ENCODE assay signal across 15 cellular contexts in the genomic region with DNA sequence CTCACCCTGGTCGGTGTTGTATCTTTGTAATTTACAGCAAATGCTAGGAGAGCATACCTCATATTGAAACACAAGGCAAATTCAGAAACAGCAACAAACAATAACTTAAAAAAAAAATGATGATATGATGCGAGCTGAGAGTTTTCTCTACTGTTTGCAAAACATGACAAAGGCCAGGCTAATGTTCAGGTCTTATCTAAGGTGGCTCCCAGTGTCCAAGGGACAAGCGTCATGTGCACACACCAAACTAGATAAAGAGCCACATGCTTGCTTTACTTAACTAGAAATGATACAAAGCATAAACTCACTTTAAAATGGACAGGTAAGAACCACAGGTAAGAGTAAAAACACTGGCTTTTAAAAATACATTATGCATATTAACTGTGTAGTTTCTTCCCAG.
A peak's percentile ranks its signal among the peaks of the same experiment; 100 is the strongest.
DNase-seq lines count a peak whose midpoint lies in the region; ATAC-seq, FAIRE-seq and TF ChIP-seq lines count a peak whose summit lies in the region.
"Had no signal": no experiment of that assay in that cellular context is flagged by ENCODE, and none has a peak within 500 bp of the region (broad histone marks: within the 10 kb centered on the region; RNA-seq: fewer than 3 reads in every experiment).

No MANE protein-coding gene starts in this region.

- H3K27ac Mint-ChIP-seq in T-cell (peak overlapping the region; percentile 55 to 65), WTC11 (no peak overlapping the region)

- H3K36me3 Mint-ChIP-seq in T-cell (peaks cover 37% of the 10 kb centered on the region), WTC11 (no peaks in the 10 kb centered on the region)

- TF ChIP-seq POLR2A in sigmoid colon (IDR thresholded peaks at IDR 0.05): no peak

- H3K27ac ChIP-seq in sigmoid colon: peak overlapping the region; percentile 74 to 86 (median 84)

- 46 to 71% methylated on average over 3 of the region's 3 CpGs for WGBS in sigmoid colon, 2 donors

- peak; percentile 28 for DNase-seq in NCI-H748 treated with DMSO at 0.1 percent for 48 hours (lab: John Stamatoyannopoulos, UW)
- no peak for DNase-seq in NCI-H748 (lab: John Stamatoyannopoulos, UW; ENCODE audit: unreplicated experiment)
- no peak for DNase-seq in T-cell
- no peak for DNase-seq in sigmoid colon
- no peak for DNase-seq in 8988T
- no peak for DNase-seq in WTC11 (ENCODE audit: low spot score)
- DNase-seq in GM20000 (ENCODE audit: low spot score): no peak
- DNase-seq: activated naive CD8-positive, alpha-beta T cell treated with anti-CD3 and anti-CD28 coated beads, Interleukin-2, amount 10 ng/mL, durations not matched to agents 7 days and 5 days; central memory CD4-positive, alpha-beta T cell; retina; stimulated activated CD4-positive, alpha-beta T cell treated with anti-CD3 and anti-CD28 coated beads, Interleukin-2, amount 100 ng/mL, for 24 hours; uterus had no signal

- TF ChIP-seq CTCF in sigmoid colon (IDR thresholded peaks at IDR 0.05): no peak
- no peak for TF ChIP-seq CTCF in WTC11 (IDR thresholded peaks at IDR 0.05)
- no peak for TF ChIP-seq CTCF in GM20000 (IDR thresholded peaks at IDR 0.05; ENCODE audit: extremely low read depth, missing control alignments)

- no peak overlapping the region for H3K4me3 ChIP-seq in sigmoid colon
- H3K4me3 ChIP-seq: SJSA1, uterus had no signal

- POLR2A ChIA-PET in T-cell (lab: Charles Lee): interaction anchor here in 1 of 2 donors (0.5 kb wide), 1 partner anchor 66 kb away, joined by 3 read pairs; no protein-coding TSS in a partner anchor
- POLR2A ChIA-PET in WTC11 (lab: Charles Lee): no interaction called here

- H3K9me3 ChIP-seq in sigmoid colon: no peaks in the 10 kb centered on the region
- H3K9me3 ChIP-seq: SJSA1, uterus had no signal

- peak; percentile 86 for FAIRE-seq in islet of Langerhans (lab: Jason Lieb, UNC)
- FAIRE-seq: HTR-8/SVneo had no signal

- no peak for ATAC-seq in T-cell (replicated peaks in 1 of 4)
- no peak for ATAC-seq in WTC11

- H3K9me3 Mint-ChIP-seq in T-cell (no peaks in the 10 kb centered on the region), WTC11 (no peaks in the 10 kb centered on the region)
- H3K9me3 Mint-ChIP-seq: activated naive CD8-positive, alpha-beta T cell treated with anti-CD3 and anti-CD28 coated beads, Interleukin-2, amount 10 ng/mL, durations not matched to agents 7 days and 5 days had no signal

- no peaks in the 10 kb centered on the region for H3K27me3 ChIP-seq in sigmoid colon
- H3K27me3 ChIP-seq: SJSA1, uterus had no signal

- H3K4me3 Mint-ChIP-seq in T-cell (no peak overlapping the region), WTC11 (no peak overlapping the region)
- H3K4me3 Mint-ChIP-seq: activated naive CD8-positive, alpha-beta T cell treated with anti-CD3 and anti-CD28 coated beads, Interleukin-2, amount 10 ng/mL, durations not matched to agents 7 days and 5 days had no signal

- CTCF ChIA-PET in T-cell (lab: Charles Lee): no interaction called here
- CTCF ChIA-PET in WTC11 (lab: Charles Lee): no interaction called here

- H3K4me1 ChIP-seq in sigmoid colon: peaks cover 0 to 96% (median 89%) of the 10 kb centered on the region in 4 donors
- H3K4me1 ChIP-seq: uterus had no signal

- no peak for TF ChIP-seq EP300 in sigmoid colon (IDR thresholded peaks at IDR 0.05)

- no peaks in the 10 kb centered on the region for H3K36me3 ChIP-seq in sigmoid colon
- H3K36me3 ChIP-seq: SJSA1, uterus had no signal

- no peaks in the 10 kb centered on the region for H3K27me3 Mint-ChIP-seq in T-cell
- H3K27me3 Mint-ChIP-seq in WTC11 (ENCODE audit: low read depth): peaks cover 5% of the 10 kb centered on the region
- H3K27me3 Mint-ChIP-seq: activated naive CD8-positive, alpha-beta T cell treated with anti-CD3 and anti-CD28 coated beads, Interleukin-2, amount 10 ng/mL, durations not matched to agents 7 days and 5 days had no signal

- intact Hi-C loops in sigmoid colon (cut with DNase I): no loop called here

- H3K4me1 Mint-ChIP-seq in T-cell: peaks cover 92 to 95% (median 94%) of the 10 kb centered on the region in 3 donors
- peaks cover 65% of the 10 kb centered on the region for H3K4me1 Mint-ChIP-seq in WTC11

TF ChIP-seq in WTC11, 78 proteins besides CTCF, POLR2A, EP300 and RAD21 (continues in another document):
- TF ChIP-seq RELA (CRISPR knock-in tag; IDR thresholded peaks at IDR 0.05; ENCODE audit: borderline replicate concordance): no peak
- TF ChIP-seq, protein P1, sequence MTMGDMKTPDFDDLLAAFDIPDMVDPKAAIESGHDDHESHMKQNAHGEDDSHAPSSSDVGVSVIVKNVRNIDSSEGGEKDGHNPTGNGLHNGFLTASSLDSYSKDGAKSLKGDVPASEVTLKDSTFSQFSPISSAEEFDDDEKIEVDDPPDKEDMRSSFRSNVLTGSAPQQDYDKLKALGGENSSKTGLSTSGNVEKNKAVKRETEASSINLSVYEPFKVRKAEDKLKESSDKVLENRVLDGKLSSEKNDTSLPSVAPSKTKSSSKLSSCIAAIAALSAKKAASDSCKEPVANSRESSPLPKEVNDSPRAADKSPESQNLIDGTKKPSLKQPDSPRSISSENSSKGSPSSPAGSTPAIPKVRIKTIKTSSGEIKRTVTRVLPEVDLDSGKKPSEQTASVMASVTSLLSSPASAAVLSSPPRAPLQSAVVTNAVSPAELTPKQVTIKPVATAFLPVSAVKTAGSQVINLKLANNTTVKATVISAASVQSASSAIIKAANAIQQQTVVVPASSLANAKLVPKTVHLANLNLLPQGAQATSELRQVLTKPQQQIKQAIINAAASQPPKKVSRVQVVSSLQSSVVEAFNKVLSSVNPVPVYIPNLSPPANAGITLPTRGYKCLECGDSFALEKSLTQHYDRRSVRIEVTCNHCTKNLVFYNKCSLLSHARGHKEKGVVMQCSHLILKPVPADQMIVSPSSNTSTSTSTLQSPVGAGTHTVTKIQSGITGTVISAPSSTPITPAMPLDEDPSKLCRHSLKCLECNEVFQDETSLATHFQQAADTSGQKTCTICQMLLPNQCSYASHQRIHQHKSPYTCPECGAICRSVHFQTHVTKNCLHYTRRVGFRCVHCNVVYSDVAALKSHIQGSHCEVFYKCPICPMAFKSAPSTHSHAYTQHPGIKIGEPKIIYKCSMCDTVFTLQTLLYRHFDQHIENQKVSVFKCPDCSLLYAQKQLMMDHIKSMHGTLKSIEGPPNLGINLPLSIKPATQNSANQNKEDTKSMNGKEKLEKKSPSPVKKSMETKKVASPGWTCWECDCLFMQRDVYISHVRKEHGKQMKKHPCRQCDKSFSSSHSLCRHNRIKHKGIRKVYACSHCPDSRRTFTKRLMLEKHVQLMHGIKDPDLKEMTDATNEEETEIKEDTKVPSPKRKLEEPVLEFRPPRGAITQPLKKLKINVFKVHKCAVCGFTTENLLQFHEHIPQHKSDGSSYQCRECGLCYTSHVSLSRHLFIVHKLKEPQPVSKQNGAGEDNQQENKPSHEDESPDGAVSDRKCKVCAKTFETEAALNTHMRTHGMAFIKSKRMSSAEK (CRISPR knock-in tag; IDR thresholded peaks at IDR 0.05; ENCODE audit: borderline replicate concordance): no peak
- TF ChIP-seq ZNF512 (CRISPR knock-in tag; IDR thresholded peaks at IDR 0.05; ENCODE audit: borderline replicate concordance): no peak
- TF ChIP-seq FOXP4 (CRISPR knock-in tag; IDR thresholded peaks at IDR 0.05): no peak
- no peak for TF ChIP-seq NFYB (CRISPR knock-in tag; conservative IDR thresholded peaks at IDR 0.05; ENCODE audit: low read depth)
- no peak for TF ChIP-seq NFE2L1 (CRISPR knock-in tag; IDR thresholded peaks at IDR 0.05)
- no peak for TF ChIP-seq GTF2I (CRISPR knock-in tag; conservative IDR thresholded peaks at IDR 0.05)
- TF ChIP-seq ZNF317 (CRISPR knock-in tag; IDR thresholded peaks at IDR 0.05; ENCODE audit: borderline replicate concordance, low read depth): no peak
- TF ChIP-seq IRF1 (CRISPR knock-in tag; IDR thresholded peaks at IDR 0.05): no peak
- TF ChIP-seq JUN (CRISPR knock-in tag; IDR thresholded peaks at IDR 0.05): no peak
